30 cellular contexts compared by ENCODE assay signal in the genomic region with DNA sequence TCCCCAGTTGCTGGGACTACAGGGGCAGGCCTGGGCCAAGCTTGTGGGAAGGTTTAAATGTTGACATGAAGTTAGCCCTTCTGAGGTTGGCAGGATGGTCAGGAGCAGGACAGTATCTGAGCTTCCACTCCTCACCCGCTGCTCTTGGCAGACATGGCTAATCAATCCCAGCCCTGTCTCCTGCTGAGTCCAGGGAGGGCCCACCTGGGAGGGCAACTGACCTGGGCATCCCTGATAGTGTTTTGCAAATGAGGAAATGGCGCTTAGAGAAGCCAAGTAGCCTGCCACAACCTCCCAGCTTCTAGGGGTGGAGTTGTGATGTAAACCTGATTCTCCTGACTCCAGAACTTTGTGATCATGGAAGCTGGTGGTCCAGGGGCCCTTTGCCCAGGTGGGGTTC. TPM values are rescaled to one million over a fixed set of nuclear protein-coding genes. Genes with fewer than 3 reads are reported as not detected.
"Had no signal": no experiment of that assay in that cellular context is flagged by ENCODE, and none has a peak within 500 bp of the region (broad histone marks: within the 10 kb centered on the region; RNA-seq: fewer than 3 reads in every experiment).

No MANE protein-coding gene starts in this region.

- H3K27ac ChIP-seq: epithelial cell of prostate, gastrocnemius medialis, heart left ventricle, hepatocyte, prostate gland, right atrium auricular region, thyroid gland, vagina had no signal

- H3K4me1 Mint-ChIP-seq: memory B cell; naive B cell; stimulated activated naive CD8-positive, alpha-beta T cell treated with anti-CD3 and anti-CD28 coated beads, Interleukin-15, amount 100 ng/mL, for 72 hours had no signal

- H3K27me3 Mint-ChIP-seq: memory B cell; naive B cell; natural killer cell treated with Interleukin-12 subunit alpha and Interleukin-12 subunit beta and Interleukin-15 and Interleukin-18, amount 100 ng/mL, for 72 hours; stimulated activated naive CD8-positive, alpha-beta T cell treated with anti-CD3 and anti-CD28 coated beads, Interleukin-15, amount 100 ng/mL, for 72 hours had no signal

- H3K4me3 ChIP-seq: gastrocnemius medialis, heart left ventricle, hepatocyte, lung, mucosa of descending colon, prostate gland, right atrium auricular region, smooth muscle cell, thyroid gland, vagina had no signal

- H3K9me3 Mint-ChIP-seq: endodermal cell; memory B cell; mesothelial cell of epicardium; naive B cell; natural killer cell treated with Interleukin-12 subunit alpha and Interleukin-12 subunit beta and Interleukin-15 and Interleukin-18, amount 100 ng/mL, for 72 hours; neural crest cell; stimulated activated naive CD8-positive, alpha-beta T cell treated with anti-CD3 and anti-CD28 coated beads, Interleukin-15, amount 100 ng/mL, for 72 hours had no signal

- H3K27ac Mint-ChIP-seq: endodermal cell; memory B cell; mesothelial cell of epicardium; natural killer cell treated with Interleukin-12 subunit alpha and Interleukin-12 subunit beta and Interleukin-15 and Interleukin-18, amount 100 ng/mL, for 72 hours; stimulated activated naive CD8-positive, alpha-beta T cell treated with anti-CD3 and anti-CD28 coated beads, Interleukin-15, amount 100 ng/mL, for 72 hours had no signal

- DNase-seq: effector CD8-positive, alpha-beta T cell; endodermal cell; foreskin fibroblast; gastrocnemius medialis; heart left ventricle; kidney; mucosa of descending colon; naive B cell; stimulated activated CD4-positive, alpha-beta T cell treated with anti-CD3 and anti-CD28 coated beads, Interleukin-12 subunit alpha, Interleukin-12 subunit beta, amount 100 ng/mL, for 4 hours; stimulated activated CD4-positive, alpha-beta T cell treated with anti-CD3 and anti-CD28 coated beads, Interleukin-1b, Interleukin-23, amount 100 ng/mL, for 48 hours; stimulated activated CD4-positive, alpha-beta T cell treated with anti-CD3 and anti-CD28 coated beads, Interleukin-4, amount 100 ng/mL, for 1 hour; stimulated activated CD8-positive, alpha-beta memory T cell treated with anti-CD3 and anti-CD28 coated beads, Interleukin-4, amount 100 ng/mL, for 48 hours; stimulated activated naive CD4-positive, alpha-beta T cell; stimulated activated naive CD8-positive, alpha-beta T cell treated with anti-CD3 and anti-CD28 coated beads, Interleukin-15, amount 100 ng/mL, for 72 hours; thyroid gland; trophoblast cell had no signal

- H2AFZ ChIP-seq: hepatocyte had no signal

- H3K36me3 Mint-ChIP-seq: memory B cell; mesothelial cell of epicardium; naive B cell; natural killer cell treated with Interleukin-12 subunit alpha and Interleukin-12 subunit beta and Interleukin-15 and Interleukin-18, amount 100 ng/mL, for 72 hours had no signal

- H3K27me3 ChIP-seq: gastrocnemius medialis, heart left ventricle, hepatocyte, right atrium auricular region, thyroid gland, vagina had no signal

- H3K4me2 ChIP-seq: hepatocyte, smooth muscle cell had no signal

- H3K36me3 ChIP-seq: gastrocnemius medialis, heart left ventricle, prostate gland, right atrium auricular region, thyroid gland, vagina had no signal

- H3K9me3 ChIP-seq: gastrocnemius medialis, heart left ventricle, mucosa of descending colon, prostate gland, right atrium auricular region, thyroid gland, vagina had no signal

- H3K4me3 Mint-ChIP-seq: endodermal cell; memory B cell; mesothelial cell of epicardium; naive B cell; natural killer cell treated with Interleukin-12 subunit alpha and Interleukin-12 subunit beta and Interleukin-15 and Interleukin-18, amount 100 ng/mL, for 72 hours; neural crest cell; stimulated activated naive CD8-positive, alpha-beta T cell treated with anti-CD3 and anti-CD28 coated beads, Interleukin-15, amount 100 ng/mL, for 72 hours had no signal

- ATAC-seq: esophagus mucosa; gastrocnemius medialis; heart left ventricle; left lobe of liver; mucosa of descending colon; natural killer cell treated with Interleukin-12 subunit alpha and Interleukin-12 subunit beta and Interleukin-15 and Interleukin-18, amount 100 ng/mL, for 72 hours; sciatic nerve; stimulated activated naive CD8-positive, alpha-beta T cell treated with anti-CD3 and anti-CD28 coated beads, Interleukin-15, amount 100 ng/mL, for 72 hours had no signal

- H3K4me1 ChIP-seq: prostate gland had no signal

RNA-seq across cellular contexts. Expression of gene FLRT1, which starts 16.7 kb away (rescaled TPM):
- total RNA-seq: endodermal cell; esophagus mucosa; gastrocnemius medialis; left lobe of liver; natural killer cell treated with Interleukin-12 subunit alpha and Interleukin-12 subunit beta and Interleukin-15 and Interleukin-18, amount 100 ng/mL, for 72 hours had no signal
